ENCODE assay signal across 1 cellular context in genomic region chr17:1709971-1710806, GRCh38.
TF ChIP-seq lines count a peak whose summit lies in the region.

A gene with protein sequence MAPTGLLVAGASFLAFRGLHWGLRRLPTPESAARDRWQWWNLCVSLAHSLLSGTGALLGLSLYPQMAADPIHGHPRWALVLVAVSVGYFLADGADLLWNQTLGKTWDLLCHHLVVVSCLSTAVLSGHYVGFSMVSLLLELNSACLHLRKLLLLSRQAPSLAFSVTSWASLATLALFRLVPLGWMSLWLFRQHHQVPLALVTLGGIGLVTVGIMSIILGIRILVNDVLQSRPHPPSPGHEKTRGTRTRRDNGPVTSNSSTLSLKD (minus strand): TSS chr17:1710377. CDS start chr17:1710242, 135 bp downstream.

TF ChIP-seq in H1, 55 proteins besides CTCF, POLR2A, EP300 and RAD21 (continued from another document):
- TF ChIP-seq MAX (IDR thresholded peaks at IDR 0.05) (no peak), RBBP5 (IDR thresholded peaks at IDR 0.05; ENCODE audit: borderline replicate concordance, low read depth, low read length) (peak; percentile 86; the same call in 1 of the 2 replicates), ATF2 (IDR thresholded peaks at IDR 0.05; ENCODE audit: low read length) (no peak), KDM4A (IDR thresholded peaks at IDR 0.05; ENCODE audit: low read depth, low read length, severe bottlenecking) (peak; percentile 92), TEAD4 (IDR thresholded peaks at IDR 0.05; ENCODE audit: low read depth, low read length) (no peak), POU5F1 (IDR thresholded peaks at IDR 0.05; ENCODE audit: low read depth, low read length) (no peak), SUZ12 (IDR thresholded peaks at IDR 0.05; ENCODE audit: low read length) (no peak; the same call in 1 of the 2 replicates), YY1 (IDR thresholded peaks at IDR 0.05; ENCODE audit: low read depth, low read length) (0 out of 2 replicates have a peak, but pooled peaks have one; percentile 32)
